22 cellular contexts compared by ENCODE assay signal in genomic region chr13:74730556-74731331, GRCh38.
A peak's percentile ranks its signal among the peaks of the same experiment; 100 is the strongest.
DNase-seq lines count a peak whose midpoint lies in the region; ATAC-seq, FAIRE-seq and TF ChIP-seq lines count a peak whose summit lies in the region.
"Had no signal": no experiment of that assay in that cellular context is flagged by ENCODE, and none has a peak within 500 bp of the region (broad histone marks: within the 10 kb centered on the region; RNA-seq: fewer than 3 reads in every experiment).

No MANE protein-coding gene starts in this region.

- CTCF ChIA-PET in H1 (lab: Charles Lee; ENCODE audit: partially characterized antibody), result no interaction called here

- no peaks in the 10 kb centered on the region for H3K27me3 ChIP-seq in left ventricle myocardium inferior (ENCODE audit: low read depth)
- no peaks in the 10 kb centered on the region for H3K27me3 ChIP-seq in H1 (replicated peaks in 1 of 4; ENCODE audit: control insufficient read depth in 3 of 4, extremely low read depth in 1 of 4, insufficient read depth in 3 of 4, low read length in 3 of 4)
- no peaks in the 10 kb centered on the region for H3K27me3 ChIP-seq in subcutaneous abdominal adipose tissue (ENCODE audit: control insufficient read depth in 5 of 5, insufficient read depth in 4 of 5, low read length in 5 of 5)
- H3K27me3 ChIP-seq: BLaER1 treated with 17β-estradiol and CSF1 and Interleukin-3, amounts not matched to agents 10 nM and 100 nM; SJSA1 had no signal

- no peak overlapping the region for H3K23ac ChIP-seq in H1 (ENCODE audit: insufficient read length)

- no peak for TF ChIP-seq RAD21 in H1 (IDR thresholded peaks at IDR 0.05 in 1 of 2, conservative IDR thresholded peaks at IDR 0.05 in 1 of 2; ENCODE audit: low read depth in 2 of 2, low read length in 2 of 2)

- H4K91ac ChIP-seq in H1 (replicated peaks; ENCODE audit: insufficient read length, low read length), result no peak overlapping the region

- H3K14ac ChIP-seq in H1 (ENCODE audit: insufficient read length), result no peak overlapping the region

- H2BK5ac ChIP-seq in H1 (ENCODE audit: low read depth, low read length), result no peak overlapping the region

- no peak overlapping the region for H2BK120ac ChIP-seq in H1 (replicated peaks; ENCODE audit: low read depth, low read length)

- H3K27ac ChIP-seq in left ventricle myocardium inferior (replicated peaks), result peak overlapping the region; percentile 3
- no peak overlapping the region for H3K27ac ChIP-seq in H1 (ENCODE audit: low read depth, low read length)
- H3K27ac ChIP-seq in subcutaneous abdominal adipose tissue (ENCODE audit: low read depth, low read length), result peak overlapping the region; percentile 15
- H3K27ac ChIP-seq: BLaER1 treated with 17β-estradiol and CSF1 and Interleukin-3, amounts not matched to agents 10 nM and 100 nM; SJSA1 had no signal

- H2AFZ ChIP-seq in H1 (ENCODE audit: low read length), result 0 out of 2 replicates have a peak overlapping the region, but pooled peaks have one; percentile 35

- no peaks in the 10 kb centered on the region for H3K79me2 ChIP-seq in H1 (ENCODE audit: control insufficient read depth in 1 of 2, insufficient read depth in 2 of 2, low read length in 2 of 2)

- intact Hi-C loops in left ventricle myocardium inferior (cut with micrococcal nuclease), result no loop called here
- intact Hi-C loops in Right ventricle myocardium inferior (cut with DNase I), result no loop called here
- intact Hi-C loops in left ventricle myocardium superior (cut with micrococcal nuclease), result no loop called here

- no peaks in the 10 kb centered on the region for H3K23me2 ChIP-seq in H1 (ENCODE audit: low read depth, low read length)

- H3K36me3 ChIP-seq in left ventricle myocardium inferior (no peaks in the 10 kb centered on the region), H1 (ENCODE audit: control insufficient read depth in 2 of 4, insufficient read depth in 4 of 4, low read length in 3 of 4) (no peaks in the 10 kb centered on the region), subcutaneous abdominal adipose tissue (ENCODE audit: control insufficient read depth in 5 of 5, insufficient read depth in 5 of 5, low read length in 5 of 5) (no peaks in the 10 kb centered on the region)
- H3K36me3 ChIP-seq: BLaER1 treated with 17β-estradiol and CSF1 and Interleukin-3, amounts not matched to agents 10 nM and 100 nM; SJSA1 had no signal

- H2BK12ac ChIP-seq in H1 (ENCODE audit: low read depth, low read length), result no peak overlapping the region; the same call in 1 of the 2 replicates

- no peak overlapping the region for H4K8ac ChIP-seq in H1 (ENCODE audit: extremely low read depth, insufficient read depth, low read length)

- no peak overlapping the region for H2AK5ac ChIP-seq in H1 (ENCODE audit: low read depth, low read length)

- H3K79me1 ChIP-seq in H1 (ENCODE audit: low read depth, low read length), result no peaks in the 10 kb centered on the region

- DNase-seq in left ventricle myocardium inferior (no peak), Right ventricle myocardium inferior (ENCODE audit: missing footprints) (no peak), H1 (ENCODE audit: low read depth in 1 of 2, low spot score in 2 of 2) (no peak), left ventricle myocardium superior (no peak), NCI-H187 treated with DMSO at 0.1 percent for 48 hours (lab: John Stamatoyannopoulos, UW) (no peak)
- DNase-seq: ACHN; Caco-2; CD4-positive, alpha-beta memory T cell; DMS 273 treated with DMSO at 0.1 percent for 48 hours; EL; GF-D8; Karpas-422; MV-4-11; NCI-H187; NCI-H226; NCI-H510A treated with DMSO at 0.1 percent for 48 hours; NCI-H748 treated with DMSO at 0.1 percent for 48 hours; NK-92 treated with Interleukin-12 subunit alpha and Interleukin-12 subunit beta, amount 100 ng/mL, for 24 hours had no signal

- H4K5ac ChIP-seq in H1 (ENCODE audit: insufficient read length, low read depth, low read length), result no peak overlapping the region

- TF ChIP-seq POLR2A in H1 (IDR thresholded peaks at IDR 0.05; ENCODE audit: control extremely low read depth in 1 of 2, low read depth in 2 of 2, low read length in 2 of 2), result no peak

- H3K4me3 ChIP-seq in left ventricle myocardium inferior (no peak overlapping the region), H1 (ENCODE audit: extremely low read depth in 1 of 4, insufficient read depth in 2 of 4, low read depth in 3 of 4, low read length in 4 of 4) (no peak overlapping the region), subcutaneous abdominal adipose tissue (ENCODE audit: low read depth in 1 of 5, low read length in 5 of 5) (no peak overlapping the region)
- H3K4me3 ChIP-seq: BLaER1 treated with 17β-estradiol and CSF1 and Interleukin-3, amounts not matched to agents 10 nM and 100 nM; SJSA1 had no signal

- no peak overlapping the region for H3K4me2 ChIP-seq in H1 (ENCODE audit: insufficient read depth in 1 of 2, low read depth in 2 of 2, low read length in 2 of 2)
- H3K4me2 ChIP-seq: BLaER1 treated with 17β-estradiol and CSF1 and Interleukin-3, amounts not matched to agents 10 nM and 100 nM had no signal

- no peak for TF ChIP-seq CTCF in left ventricle myocardium inferior (IDR thresholded peaks at IDR 0.05; ENCODE audit: borderline replicate concordance)
- TF ChIP-seq CTCF in H1 (IDR thresholded peaks at IDR 0.05; ENCODE audit: control extremely low read depth in 1 of 3, insufficient read depth in 1 of 3, low read depth in 1 of 3, low read length in 3 of 3), result no peak

- POLR2A ChIA-PET in H1 (lab: Charles Lee; ENCODE audit: partially characterized antibody), result no interaction called here

- no peaks in the 10 kb centered on the region for H4K20me1 ChIP-seq in H1 (replicated peaks in 1 of 2; ENCODE audit: control insufficient read depth in 1 of 2, insufficient read depth in 2 of 2, low read length in 2 of 2)
- H4K20me1 ChIP-seq: BLaER1 treated with 17β-estradiol and CSF1 and Interleukin-3, amounts not matched to agents 10 nM and 100 nM had no signal

- 97% methylated on average over 9 of the region's 9 CpGs; no CpG with 5 or more reads in 1 of the 2 experiments for WGBS in H1 (ENCODE audit: extremely low coverage in 1 of 2, insufficient coverage in 1 of 2, insufficient read length in 1 of 2, insufficient replicate concordance in 2 of 2, low coverage in 1 of 2, low lambda C conversion rate in 2 of 2, missing lambda C conversion rate in 1 of 2), 2 experiments

- no peak overlapping the region for H2BK20ac ChIP-seq in H1 (ENCODE audit: low read length)

- no peak for FAIRE-seq in H1 (lab: Jason Lieb, UNC)

- ATAC-seq in Right ventricle myocardium inferior (no peak), left ventricle myocardium superior (peak; percentile 50), GM19324 (IDR thresholded peaks at IDR 0.05; ENCODE audit: low FRiP score, unreplicated experiment) (no peak)

- no peak for TF ChIP-seq EP300 in H1 (IDR thresholded peaks at IDR 0.05; ENCODE audit: borderline replicate concordance in 1 of 2, low read depth in 2 of 2, low read length in 2 of 2)

- H3K4ac ChIP-seq in H1 (replicated peaks; ENCODE audit: insufficient read length, low read depth, low read length), result no peak overlapping the region

- H2BK15ac ChIP-seq in H1 (ENCODE audit: low read length), result no peak overlapping the region

- H3K18ac ChIP-seq in H1 (ENCODE audit: extremely low read depth, low read length), result no peak overlapping the region

- H3K4me1 ChIP-seq in left ventricle myocardium inferior, result no peaks in the 10 kb centered on the region
- no peaks in the 10 kb centered on the region for H3K4me1 ChIP-seq in H1 (replicated peaks in 1 of 4; ENCODE audit: control insufficient read depth in 3 of 4, insufficient read depth in 4 of 4, low read length in 3 of 4)
- peaks cover 0 to 5% (median 0%) of the 10 kb centered on the region in 5 donors for H3K4me1 ChIP-seq in subcutaneous abdominal adipose tissue (ENCODE audit: control insufficient read depth in 5 of 5, insufficient read depth in 5 of 5, low read length in 5 of 5)
- H3K4me1 ChIP-seq: Caco-2, SJSA1 had no signal

- H3K9me3 ChIP-seq in left ventricle myocardium inferior (replicated peaks) (no peaks in the 10 kb centered on the region), H1 (ENCODE audit: insufficient read depth in 2 of 2, low read depth in 1 of 2, low read length in 1 of 2) (no peaks in the 10 kb centered on the region), subcutaneous abdominal adipose tissue (ENCODE audit: control insufficient read depth in 5 of 5, low read length in 5 of 5) (no peaks in the 10 kb centered on the region)
- H3K9me3 ChIP-seq: Caco-2, SJSA1 had no signal

- H3K56ac ChIP-seq in H1 (replicated peaks; ENCODE audit: insufficient read length, low read depth, low read length), result no peak overlapping the region

- H3K9ac ChIP-seq in H1 (replicated peaks in 1 of 4; ENCODE audit: extremely low read depth in 1 of 4, low read depth in 3 of 4, low read length in 3 of 4), result no peak overlapping the region
- no peak overlapping the region for H3K9ac ChIP-seq in subcutaneous abdominal adipose tissue (ENCODE audit: low read length in 5 of 5)
- H3K9ac ChIP-seq: BLaER1 treated with 17β-estradiol and CSF1 and Interleukin-3, amounts not matched to agents 10 nM and 100 nM had no signal

TF ChIP-seq in H1, 55 proteins besides CTCF, POLR2A, EP300 and RAD21 (continues in another document):
- TF ChIP-seq FOSL1 (IDR thresholded peaks at IDR 0.05; ENCODE audit: insufficient read depth, low read depth, low read length) (no peak), CBX5 (IDR thresholded peaks at IDR 0.05; ENCODE audit: low read depth, low read length) (no peak), RNF2 (IDR thresholded peaks at IDR 0.05; ENCODE audit: borderline replicate concordance, low read depth, low read length, missing control alignments, poor library complexity, severe bottlenecking) (no peak), SRF (IDR thresholded peaks at IDR 0.05; ENCODE audit: low read depth, low read length) (no peak), TCF12 (IDR thresholded peaks at IDR 0.05; ENCODE audit: low read depth, low read length) (no peak), SP2 (IDR thresholded peaks at IDR 0.05; ENCODE audit: low read length) (no peak), CTBP2 (IDR thresholded peaks at IDR 0.05; ENCODE audit: borderline replicate concordance, insufficient read depth, insufficient read length, low read length) (no peak), TBP (IDR thresholded peaks at IDR 0.05; ENCODE audit: low read depth, low read length) (no peak), HDAC2 (IDR thresholded peaks at IDR 0.05; ENCODE audit: borderline replicate concordance in 1 of 2, low read depth in 2 of 2, low read length in 2 of 2) (no peak)
